In the genomic region with DNA sequence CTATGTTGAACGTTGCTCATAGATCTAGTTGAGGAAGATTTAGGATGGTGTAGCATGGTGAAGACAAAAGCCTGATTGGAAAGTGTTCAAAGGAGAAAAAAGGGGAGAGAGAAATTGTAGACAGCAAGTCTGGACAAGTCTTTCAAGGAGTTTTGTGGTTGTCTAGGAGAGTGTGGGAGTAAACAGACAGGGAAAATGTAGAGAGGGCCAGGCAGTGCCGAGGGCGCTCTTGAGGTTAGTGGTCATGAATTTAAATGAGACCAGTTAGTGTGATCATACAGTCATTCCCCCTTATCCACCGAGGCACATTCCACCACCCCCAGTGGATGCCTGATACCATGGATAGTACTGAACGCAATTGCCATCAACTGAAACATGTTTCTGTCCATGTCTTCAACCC, we compare ENCODE assay signal across 23 cellular contexts. TPM values are rescaled to one million over a fixed set of nuclear protein-coding genes. Genes with fewer than 3 reads are reported as not detected.
A peak's percentile ranks its signal among the peaks of the same experiment; 100 is the strongest.
DNase-seq lines count a peak whose midpoint lies in the region; ATAC-seq and TF ChIP-seq lines count a peak whose summit lies in the region.
"Had no signal": no experiment of that assay in that cellular context is flagged by ENCODE, and none has a peak within 500 bp of the region (broad histone marks: within the 10 kb centered on the region; RNA-seq: fewer than 3 reads in every experiment).

No MANE protein-coding gene starts in this region.

- H3K9me3 Mint-ChIP-seq in brain = no peaks in the 10 kb centered on the region
- H3K9me3 Mint-ChIP-seq in stimulated activated naive B cell treated with anti-CD40 and anti-IgM and Interleukin-4, amounts not matched to agents 10 μg/mL and 1 μg/mL and 100 μg/mL, for 72 hours = no peaks in the 10 kb centered on the region

- no peak for TF ChIP-seq CTCF in brain (conservative IDR thresholded peaks at IDR 0.05)

- no peaks in the 10 kb centered on the region for H3K36me3 Mint-ChIP-seq in brain
- no peaks in the 10 kb centered on the region for H3K36me3 Mint-ChIP-seq in stimulated activated naive B cell treated with anti-CD40 and anti-IgM and Interleukin-4, amounts not matched to agents 10 μg/mL and 1 μg/mL and 100 μg/mL, for 72 hours

- ATAC-seq in stimulated activated naive B cell treated with anti-CD40 and anti-IgM and Interleukin-4, amounts not matched to agents 10 μg/mL and 1 μg/mL and 100 μg/mL, for 72 hours (replicated peaks) = no peak
- ATAC-seq in HG02763 (IDR thresholded peaks at IDR 0.05; ENCODE audit: unreplicated experiment) (no peak), GM21717 (IDR thresholded peaks at IDR 0.05; ENCODE audit: unreplicated experiment) (no peak), GM19452 (IDR thresholded peaks at IDR 0.05; ENCODE audit: unreplicated experiment) (no peak)
- ATAC-seq: body of pancreas, left ventricle myocardium superior had no signal

- DNase-seq in M059J (ENCODE audit: low read depth) = peak; percentile 99
- DNase-seq in kidney tubule cell (ENCODE audit: low spot score) = peak; percentile 58
- DNase-seq in stimulated activated naive B cell treated with anti-CD40 and anti-IgM and Interleukin-4, amounts not matched to agents 10 μg/mL and 1 μg/mL and 100 μg/mL, for 72 hours = no peak
- no peak for DNase-seq in inferior parietal cortex (ENCODE audit: extremely low spot score)
- DNase-seq: activated CD4-positive, alpha-beta T cell treated with anti-CD3 and anti-CD28 coated beads for 48 hours; activated CD8-positive, alpha-beta memory T cell treated with anti-CD3 and anti-CD28 coated beads, Interleukin-2, amount 50 U/mL, for 48 hours; activated naive CD4-positive, alpha-beta T cell; AML-193; body of pancreas; Calu3; effector CD4-positive, alpha-beta T cell; GDM1; GOT3; left ventricle myocardium superior; NCI-H1436 treated with DMSO at 0.1 percent for 48 hours; NCI-H524 treated with DMSO at 0.1 percent for 48 hours; T-helper 9 cell had no signal

- H3K4me3 Mint-ChIP-seq in brain = no peak overlapping the region
- H3K4me3 Mint-ChIP-seq in stimulated activated naive B cell treated with anti-CD40 and anti-IgM and Interleukin-4, amounts not matched to agents 10 μg/mL and 1 μg/mL and 100 μg/mL, for 72 hours = no peak overlapping the region
- H3K4me3 Mint-ChIP-seq: neural crest cell had no signal

- H3K27ac Mint-ChIP-seq in brain = peak overlapping the region in 3 of 5 experiments; percentile 33 to 65 (median 45)
- peak overlapping the region; percentile 20 for H3K27ac Mint-ChIP-seq in stimulated activated naive B cell treated with anti-CD40 and anti-IgM and Interleukin-4, amounts not matched to agents 10 μg/mL and 1 μg/mL and 100 μg/mL, for 72 hours

- H3K27me3 Mint-ChIP-seq in brain = no peaks in the 10 kb centered on the region
- H3K27me3 Mint-ChIP-seq in stimulated activated naive B cell treated with anti-CD40 and anti-IgM and Interleukin-4, amounts not matched to agents 10 μg/mL and 1 μg/mL and 100 μg/mL, for 72 hours = peaks cover 0 to 8% of the 10 kb centered on the region in 2 donors

- peaks cover 29% of the 10 kb centered on the region for H3K4me1 Mint-ChIP-seq in brain
- peaks cover 11 to 13% of the 10 kb centered on the region in 2 donors for H3K4me1 Mint-ChIP-seq in stimulated activated naive B cell treated with anti-CD40 and anti-IgM and Interleukin-4, amounts not matched to agents 10 μg/mL and 1 μg/mL and 100 μg/mL, for 72 hours

RNA-seq across cellular contexts. Expression of a gene that starts 18.5 kb away (rescaled TPM):
- 0.49 and 0.89 TPM in 2 replicates for total RNA-seq in M059J (2014; rRNA removed; shearing (Covaris generic))
- polyA plus RNA-seq in brain (ENCODE audit: insufficient read depth, low read depth, low replicate concordance) = 51.7 TPM
- total RNA-seq: OCI-LY7 had no signal

Comparison
In these comparisons a context has a peak if more than half of its experiments do, and no peak if none do; other contexts are left out.
1. DNase-seq: peak in M059J (single experiment) and kidney tubule cell (single experiment); none in stimulated activated naive B cell treated with anti-CD40 and anti-IgM and Interleukin-4, amounts not matched to agents 10 μg/mL and 1 μg/mL and 100 μg/mL, for 72 hours (single experiment) and inferior parietal cortex (single experiment).